ENCODE assay signal across 2 cellular contexts in genomic region chr2:605674-606608, GRCh38.
TF ChIP-seq lines count a peak whose summit lies in the region.

No MANE protein-coding gene starts in this region.

TF ChIP-seq in HepG2, 621 proteins besides CTCF, POLR2A, EP300 and RAD21 (continued from another document):
- TF ChIP-seq CREB3 (CRISPR knock-in tag; IDR thresholded peaks at IDR 0.05): no peak
- no peak for TF ChIP-seq MBNL3 (CRISPR knock-in tag; conservative IDR thresholded peaks at IDR 0.05)
- no peak for TF ChIP-seq ZNF354B (CRISPR knock-in tag; IDR thresholded peaks at IDR 0.05)
- TF ChIP-seq ZNF234 (CRISPR knock-in tag; conservative IDR thresholded peaks at IDR 0.05): no peak
- TF ChIP-seq PTBP1 (IDR thresholded peaks at IDR 0.05; ENCODE audit: low read depth, low read length, poor library complexity, severe bottlenecking): no peak
- no peak for TF ChIP-seq ZNF574 (CRISPR knock-in tag; IDR thresholded peaks at IDR 0.05)
- no peak for TF ChIP-seq ZNF782 (CRISPR knock-in tag; IDR thresholded peaks at IDR 0.05; ENCODE audit: borderline replicate concordance)
- TF ChIP-seq ZSCAN25 (CRISPR knock-in tag; IDR thresholded peaks at IDR 0.05): no peak
- TF ChIP-seq FLYWCH1 (CRISPR knock-in tag; IDR thresholded peaks at IDR 0.05): no peak
- TF ChIP-seq MLXIP (CRISPR knock-in tag; IDR thresholded peaks at IDR 0.05; ENCODE audit: borderline replicate concordance): no peak
- TF ChIP-seq MAFK (conservative IDR thresholded peaks at IDR 0.05 in 1 of 2, IDR thresholded peaks at IDR 0.05 in 1 of 2; ENCODE audit: low read length in 2 of 2): peak; percentile 99
- TF ChIP-seq ZNF12 (CRISPR knock-in tag; IDR thresholded peaks at IDR 0.05): no peak
- 0 out of 2 replicates have a peak, but pooled peaks have one; percentile 45 for TF ChIP-seq MAFG (CRISPR knock-in tag; IDR thresholded peaks at IDR 0.05)
- no peak for TF ChIP-seq MIER2 (CRISPR knock-in tag; IDR thresholded peaks at IDR 0.05)

TF ChIP-seq in K562, 482 proteins besides CTCF, POLR2A, EP300 and RAD21 (continued from another document):
- TF ChIP-seq MAFK (IDR thresholded peaks at IDR 0.05; ENCODE audit: low read length): peak; percentile 95
- TF ChIP-seq SRF (CRISPR knock-in tag; IDR thresholded peaks at IDR 0.05): no peak
- TF ChIP-seq ZNF644 (tag; IDR thresholded peaks at IDR 0.05; ENCODE audit: low read depth): no peak
- TF ChIP-seq ZNF316 (IDR thresholded peaks at IDR 0.05): peak; percentile 95
- TF ChIP-seq NELFE (IDR thresholded peaks at IDR 0.05; ENCODE audit: insufficient read depth, insufficient read length): no peak
